1 cellular context compared by ENCODE assay signal in the genomic region with DNA sequence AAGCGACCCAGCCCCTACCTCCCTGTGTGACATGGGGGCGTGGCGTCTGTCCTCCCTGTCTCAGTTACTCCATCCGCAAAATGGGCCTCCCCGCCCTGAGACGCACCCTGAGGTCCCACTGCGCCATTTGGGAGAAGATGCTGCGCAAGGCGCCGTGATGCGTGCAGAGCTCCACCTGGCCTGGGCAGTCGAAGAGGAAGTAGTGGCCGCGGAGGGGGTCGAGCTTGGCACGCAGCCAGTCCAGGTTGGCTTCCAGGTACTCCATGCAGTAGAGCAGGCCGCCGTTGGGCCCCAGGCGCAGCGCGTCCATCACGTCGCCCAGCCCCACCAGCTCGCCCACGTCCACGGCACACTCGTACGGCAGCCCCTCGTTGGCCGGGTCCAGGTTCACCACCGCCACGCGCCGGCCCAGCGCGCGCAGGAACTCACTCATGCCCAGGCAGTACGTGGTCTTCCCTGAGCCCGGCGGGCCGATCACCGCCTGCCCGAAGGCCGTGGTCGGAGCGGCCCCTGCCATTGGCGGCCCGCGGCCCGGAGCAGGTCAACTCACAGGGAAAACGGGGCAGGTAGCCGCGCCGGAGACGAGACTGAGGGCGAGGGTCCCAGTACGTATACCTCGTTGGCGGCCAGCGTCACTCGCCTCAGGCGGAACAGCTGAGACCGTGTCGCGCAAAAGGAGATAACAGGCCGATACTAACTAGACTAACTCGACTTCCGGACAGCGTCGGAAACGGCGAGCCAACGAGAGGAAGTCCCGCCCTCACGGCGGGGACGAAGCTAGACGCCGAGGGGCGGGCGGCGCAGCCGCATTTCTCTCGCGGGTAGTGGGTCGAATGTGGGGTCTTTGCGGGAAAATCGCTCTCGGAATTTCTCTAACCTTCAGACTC.
TF ChIP-seq lines count a peak whose summit lies in the region.

Gene GPN2, minus strand, starts transcription at position 704 of the 887 bp plus-strand sequence. Its CDS starts 187 bp downstream, at position 517.

TF ChIP-seq in HepG2, 621 proteins besides CTCF, POLR2A, EP300 and RAD21 (continued from another document and continues in another):
- TF ChIP-seq, protein P1, sequence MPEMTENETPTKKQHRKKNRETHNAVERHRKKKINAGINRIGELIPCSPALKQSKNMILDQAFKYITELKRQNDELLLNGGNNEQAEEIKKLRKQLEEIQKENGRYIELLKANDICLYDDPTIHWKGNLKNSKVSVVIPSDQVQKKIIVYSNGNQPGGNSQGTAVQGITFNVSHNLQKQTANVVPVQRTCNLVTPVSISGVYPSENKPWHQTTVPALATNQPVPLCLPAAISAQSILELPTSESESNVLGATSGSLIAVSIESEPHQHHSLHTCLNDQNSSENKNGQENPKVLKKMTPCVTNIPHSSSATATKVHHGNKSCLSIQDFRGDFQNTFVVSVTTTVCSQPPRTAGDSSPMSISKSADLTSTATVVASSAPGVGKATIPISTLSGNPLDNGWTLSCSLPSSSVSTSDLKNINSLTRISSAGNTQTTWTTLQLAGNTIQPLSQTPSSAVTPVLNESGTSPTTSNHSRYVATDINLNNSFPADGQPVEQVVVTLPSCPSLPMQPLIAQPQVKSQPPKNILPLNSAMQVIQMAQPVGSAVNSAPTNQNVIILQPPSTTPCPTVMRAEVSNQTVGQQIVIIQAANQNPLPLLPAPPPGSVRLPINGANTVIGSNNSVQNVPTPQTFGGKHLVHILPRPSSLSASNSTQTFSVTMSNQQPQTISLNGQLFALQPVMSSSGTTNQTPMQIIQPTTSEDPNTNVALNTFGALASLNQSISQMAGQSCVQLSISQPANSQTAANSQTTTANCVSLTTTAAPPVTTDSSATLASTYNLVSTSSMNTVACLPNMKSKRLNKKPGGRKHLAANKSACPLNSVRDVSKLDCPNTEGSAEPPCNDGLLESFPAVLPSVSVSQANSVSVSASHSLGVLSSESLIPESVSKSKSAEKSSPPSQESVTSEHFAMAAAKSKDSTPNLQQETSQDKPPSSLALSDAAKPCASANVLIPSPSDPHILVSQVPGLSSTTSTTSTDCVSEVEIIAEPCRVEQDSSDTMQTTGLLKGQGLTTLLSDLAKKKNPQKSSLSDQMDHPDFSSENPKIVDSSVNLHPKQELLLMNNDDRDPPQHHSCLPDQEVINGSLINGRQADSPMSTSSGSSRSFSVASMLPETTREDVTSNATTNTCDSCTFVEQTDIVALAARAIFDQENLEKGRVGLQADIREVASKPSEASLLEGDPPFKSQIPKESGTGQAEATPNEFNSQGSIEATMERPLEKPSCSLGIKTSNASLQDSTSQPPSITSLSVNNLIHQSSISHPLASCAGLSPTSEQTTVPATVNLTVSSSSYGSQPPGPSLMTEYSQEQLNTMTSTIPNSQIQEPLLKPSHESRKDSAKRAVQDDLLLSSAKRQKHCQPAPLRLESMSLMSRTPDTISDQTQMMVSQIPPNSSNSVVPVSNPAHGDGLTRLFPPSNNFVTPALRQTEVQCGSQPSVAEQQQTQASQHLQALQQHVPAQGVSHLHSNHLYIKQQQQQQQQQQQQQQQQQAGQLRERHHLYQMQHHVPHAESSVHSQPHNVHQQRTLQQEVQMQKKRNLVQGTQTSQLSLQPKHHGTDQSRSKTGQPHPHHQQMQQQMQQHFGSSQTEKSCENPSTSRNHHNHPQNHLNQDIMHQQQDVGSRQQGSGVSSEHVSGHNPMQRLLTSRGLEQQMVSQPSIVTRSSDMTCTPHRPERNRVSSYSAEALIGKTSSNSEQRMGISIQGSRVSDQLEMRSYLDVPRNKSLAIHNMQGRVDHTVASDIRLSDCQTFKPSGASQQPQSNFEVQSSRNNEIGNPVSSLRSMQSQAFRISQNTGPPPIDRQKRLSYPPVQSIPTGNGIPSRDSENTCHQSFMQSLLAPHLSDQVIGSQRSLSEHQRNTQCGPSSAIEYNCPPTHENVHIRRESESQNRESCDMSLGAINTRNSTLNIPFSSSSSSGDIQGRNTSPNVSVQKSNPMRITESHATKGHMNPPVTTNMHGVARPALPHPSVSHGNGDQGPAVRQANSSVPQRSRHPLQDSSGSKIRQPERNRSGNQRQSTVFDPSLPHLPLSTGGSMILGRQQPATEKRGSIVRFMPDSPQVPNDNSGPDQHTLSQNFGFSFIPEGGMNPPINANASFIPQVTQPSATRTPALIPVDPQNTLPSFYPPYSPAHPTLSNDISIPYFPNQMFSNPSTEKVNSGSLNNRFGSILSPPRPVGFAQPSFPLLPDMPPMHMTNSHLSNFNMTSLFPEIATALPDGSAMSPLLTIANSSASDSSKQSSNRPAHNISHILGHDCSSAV (CRISPR knock-in tag; IDR thresholded peaks at IDR 0.05; ENCODE audit: borderline replicate concordance): peak; percentile 85; the same call in 1 of the 2 replicates
- TF ChIP-seq ATF1 (CRISPR knock-in tag; IDR thresholded peaks at IDR 0.05) (peak; percentile 36; the same call in 1 of the 2 replicates), ZBTB8A (CRISPR knock-in tag; IDR thresholded peaks at IDR 0.05; ENCODE audit: borderline replicate concordance, low read depth) (0 out of 2 replicates have a peak, but pooled peaks have one; percentile 83), TAF15 (IDR thresholded peaks at IDR 0.05; ENCODE audit: low read depth, low read length, poor library complexity, severe bottlenecking) (peak; percentile 68), ZNF607 (CRISPR knock-in tag; IDR thresholded peaks at IDR 0.05; ENCODE audit: borderline replicate concordance) (peak; percentile 79), ZFP37 (CRISPR knock-in tag; IDR thresholded peaks at IDR 0.05; ENCODE audit: borderline replicate concordance) (no peak; the same call in 1 of the 2 replicates), JUND (CRISPR knock-in tag; IDR thresholded peaks at IDR 0.05) (peak; percentile 36; the same call in 1 of the 2 replicates), ZBTB49 (CRISPR knock-in tag; IDR thresholded peaks at IDR 0.05; ENCODE audit: borderline replicate concordance) (0 out of 2 replicates have a peak, but pooled peaks have one; percentile 41), GMEB1 (CRISPR knock-in tag; IDR thresholded peaks at IDR 0.05; ENCODE audit: borderline replicate concordance) (peak; percentile 93), ZNF646 (CRISPR knock-in tag; IDR thresholded peaks at IDR 0.05) (no peak), ZNF749 (CRISPR knock-in tag; IDR thresholded peaks at IDR 0.05; ENCODE audit: borderline replicate concordance) (peak; percentile 90; the same call in 1 of the 2 replicates), ZNF331 (CRISPR knock-in tag; IDR thresholded peaks at IDR 0.05) (peak; percentile 57; the same call in 1 of the 2 replicates), RXRA (CRISPR knock-in tag; IDR thresholded peaks at IDR 0.05) (peak; percentile 77), ZNF776 (CRISPR knock-in tag; IDR thresholded peaks at IDR 0.05) (peak; percentile 78; the same call in 1 of the 2 replicates), ARNT2 (CRISPR knock-in tag; IDR thresholded peaks at IDR 0.05; ENCODE audit: low read depth) (peak; percentile 93), HDAC1 (CRISPR knock-in tag; IDR thresholded peaks at IDR 0.05) (peak; percentile 89), PHF8 (CRISPR knock-in tag; IDR thresholded peaks at IDR 0.05) (peak; percentile 97), PITX1 (CRISPR knock-in tag; IDR thresholded peaks at IDR 0.05) (0 out of 2 replicates have a peak, but pooled peaks have one; percentile 38), THAP9 (CRISPR knock-in tag; IDR thresholded peaks at IDR 0.05; ENCODE audit: borderline replicate concordance) (peak; percentile 75; the same call in 1 of the 2 replicates), ZNF780A (CRISPR knock-in tag; IDR thresholded peaks at IDR 0.05) (peak; percentile 36; the same call in 1 of the 2 replicates), ZNF556 (CRISPR knock-in tag; IDR thresholded peaks at IDR 0.05; ENCODE audit: borderline replicate concordance) (peak; percentile 96)
- TF ChIP-seq, protein P2, sequence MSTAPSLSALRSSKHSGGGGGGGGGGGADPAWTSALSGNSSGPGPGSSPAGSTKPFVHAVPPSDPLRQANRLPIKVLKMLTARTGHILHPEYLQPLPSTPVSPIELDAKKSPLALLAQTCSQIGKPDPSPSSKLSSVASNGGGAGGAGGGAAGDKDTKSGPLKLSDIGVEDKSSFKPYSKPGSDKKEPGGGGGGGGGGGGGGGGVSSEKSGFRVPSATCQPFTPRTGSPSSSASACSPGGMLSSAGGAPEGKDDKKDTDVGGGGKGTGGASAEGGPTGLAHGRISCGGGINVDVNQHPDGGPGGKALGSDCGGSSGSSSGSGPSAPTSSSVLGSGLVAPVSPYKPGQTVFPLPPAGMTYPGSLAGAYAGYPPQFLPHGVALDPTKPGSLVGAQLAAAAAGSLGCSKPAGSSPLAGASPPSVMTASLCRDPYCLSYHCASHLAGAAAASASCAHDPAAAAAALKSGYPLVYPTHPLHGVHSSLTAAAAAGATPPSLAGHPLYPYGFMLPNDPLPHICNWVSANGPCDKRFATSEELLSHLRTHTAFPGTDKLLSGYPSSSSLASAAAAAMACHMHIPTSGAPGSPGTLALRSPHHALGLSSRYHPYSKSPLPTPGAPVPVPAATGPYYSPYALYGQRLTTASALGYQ (CRISPR knock-in tag; IDR thresholded peaks at IDR 0.05): no peak; the same call in 1 of the 2 replicates
